1 cellular context compared by ENCODE assay signal in the genomic region with DNA sequence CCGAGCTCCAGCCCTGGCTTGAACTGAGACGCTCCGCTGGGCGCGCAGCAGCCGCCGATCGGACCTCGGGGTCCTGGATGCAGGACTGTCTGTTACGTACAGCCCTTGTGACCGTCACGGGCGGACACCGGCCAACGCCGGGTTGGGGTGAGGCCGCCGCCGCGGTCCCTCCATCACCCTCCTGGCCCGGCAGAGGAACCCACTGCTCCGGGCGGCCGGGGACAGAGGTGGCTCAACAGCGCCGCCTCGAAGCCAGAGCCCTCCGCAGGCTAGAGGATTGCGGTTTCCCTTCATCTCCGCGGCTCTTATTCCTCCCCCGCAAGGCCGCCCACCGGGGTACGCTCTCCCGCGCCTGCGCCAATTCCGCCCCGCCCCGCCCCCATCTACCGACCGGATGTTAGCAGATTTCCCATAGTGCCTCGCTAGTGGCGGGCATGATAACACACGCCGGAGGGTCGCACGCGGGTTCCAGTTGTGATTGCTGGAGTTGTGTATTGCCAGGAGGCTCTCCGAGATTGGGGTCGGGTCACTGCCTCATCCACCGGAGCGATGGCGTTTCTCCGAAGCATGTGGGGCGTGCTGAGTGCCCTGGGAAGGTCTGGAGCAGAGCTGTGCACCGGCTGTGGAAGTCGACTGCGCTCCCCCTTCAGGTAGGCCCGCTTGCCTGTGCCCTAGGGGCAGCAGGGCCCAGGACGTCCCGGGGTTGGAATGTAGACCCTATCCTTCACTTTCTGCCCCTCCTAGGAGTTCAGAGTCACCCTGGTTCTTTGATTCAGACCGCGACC.
TF ChIP-seq lines count a peak whose summit lies in the region.

TSS of gene TFAM (plus strand) at position 412 of the 785 bp plus-strand sequence. CDS start at position 550, 138 bp downstream.

TF ChIP-seq in HepG2, 621 proteins besides CTCF, POLR2A, EP300 and RAD21 (continued from another document and continues in another):
- TF ChIP-seq AGO1 (IDR thresholded peaks at IDR 0.05; ENCODE audit: low read depth, low read length, poor library complexity, severe bottlenecking) (peak; percentile 20), NONO (IDR thresholded peaks at IDR 0.05) (no peak), NONO (CRISPR knock-in tag; conservative IDR thresholded peaks at IDR 0.05) (peak; percentile 95; the same call in 1 of the 2 replicates), PCBP1 (IDR thresholded peaks at IDR 0.05; ENCODE audit: borderline replicate concordance, low read depth, low read length) (peak; percentile 83; the same call in 1 of the 2 replicates), SMAD3 (CRISPR knock-in tag; IDR thresholded peaks at IDR 0.05) (no peak), TOE1 (CRISPR knock-in tag; IDR thresholded peaks at IDR 0.05) (no peak), SP4 (CRISPR knock-in tag; IDR thresholded peaks at IDR 0.05) (no peak; the same call in 1 of the 2 replicates), DDIT3 (CRISPR knock-in tag; IDR thresholded peaks at IDR 0.05) (no peak), NKX3-1 (CRISPR knock-in tag; IDR thresholded peaks at IDR 0.05) (peak; percentile 25; the same call in 1 of the 2 replicates), PAXIP1 (CRISPR knock-in tag; conservative IDR thresholded peaks at IDR 0.05) (peak; percentile 51), ZNF382 (CRISPR knock-in tag; IDR thresholded peaks at IDR 0.05; ENCODE audit: borderline replicate concordance) (no peak), NR2C2 (CRISPR knock-in tag; IDR thresholded peaks at IDR 0.05; ENCODE audit: borderline replicate concordance) (peak; percentile 40; the same call in 1 of the 2 replicates), JUN (CRISPR knock-in tag; IDR thresholded peaks at IDR 0.05) (no peak), ZNF207 (IDR thresholded peaks at IDR 0.05; ENCODE audit: borderline replicate concordance) (no peak), THAP9 (CRISPR knock-in tag; IDR thresholded peaks at IDR 0.05; ENCODE audit: borderline replicate concordance) (peak; percentile 100), ZNF788 (CRISPR knock-in tag; IDR thresholded peaks at IDR 0.05; ENCODE audit: borderline replicate concordance) (peak; percentile 67; the same call in 1 of the 2 replicates), ZNF746 (CRISPR knock-in tag; IDR thresholded peaks at IDR 0.05) (no peak), ZNF570 (CRISPR knock-in tag; IDR thresholded peaks at IDR 0.05; ENCODE audit: borderline replicate concordance) (no peak), ZFP1 (CRISPR knock-in tag; IDR thresholded peaks at IDR 0.05) (peak; percentile 67; the same call in 1 of the 2 replicates), ZFYVE20 (CRISPR knock-in tag; IDR thresholded peaks at IDR 0.05; ENCODE audit: borderline replicate concordance, low read depth) (no peak), HNRNPLL (IDR thresholded peaks at IDR 0.05; ENCODE audit: low read depth, low read length, poor library complexity, severe bottlenecking) (peak; percentile 93), ZNF30 (CRISPR knock-in tag; IDR thresholded peaks at IDR 0.05) (no peak), ZNF678 (CRISPR knock-in tag; IDR thresholded peaks at IDR 0.05) (peak; percentile 10; the same call in 1 of the 2 replicates), ZNF574 (CRISPR knock-in tag; IDR thresholded peaks at IDR 0.05) (peak; percentile 72), SATB2 (CRISPR knock-in tag; IDR thresholded peaks at IDR 0.05) (no peak), HOXA5 (CRISPR knock-in tag; IDR thresholded peaks at IDR 0.05) (peak; percentile 79), FOXO1 (CRISPR knock-in tag; IDR thresholded peaks at IDR 0.05) (no peak; the same call in 1 of the 2 replicates), ZBTB34 (CRISPR knock-in tag; IDR thresholded peaks at IDR 0.05) (peak; percentile 29; the same call in 1 of the 2 replicates), PAWR (CRISPR knock-in tag; IDR thresholded peaks at IDR 0.05; ENCODE audit: borderline replicate concordance) (no peak), SNAI1 (CRISPR knock-in tag; IDR thresholded peaks at IDR 0.05; ENCODE audit: borderline replicate concordance) (no peak), KLF11 (CRISPR knock-in tag; IDR thresholded peaks at IDR 0.05) (no peak; the same call in 1 of the 2 replicates), SRSF9 (IDR thresholded peaks at IDR 0.05; ENCODE audit: borderline replicate concordance, insufficient read depth, low read depth, low read length, poor library complexity, severe bottlenecking) (no peak), ZNF446 (CRISPR knock-in tag; IDR thresholded peaks at IDR 0.05) (no peak; the same call in 1 of the 2 replicates), HHEX (CRISPR knock-in tag; IDR thresholded peaks at IDR 0.05) (0 out of 2 replicates have a peak, but pooled peaks have one; percentile 15)
- TF ChIP-seq, protein P1, sequence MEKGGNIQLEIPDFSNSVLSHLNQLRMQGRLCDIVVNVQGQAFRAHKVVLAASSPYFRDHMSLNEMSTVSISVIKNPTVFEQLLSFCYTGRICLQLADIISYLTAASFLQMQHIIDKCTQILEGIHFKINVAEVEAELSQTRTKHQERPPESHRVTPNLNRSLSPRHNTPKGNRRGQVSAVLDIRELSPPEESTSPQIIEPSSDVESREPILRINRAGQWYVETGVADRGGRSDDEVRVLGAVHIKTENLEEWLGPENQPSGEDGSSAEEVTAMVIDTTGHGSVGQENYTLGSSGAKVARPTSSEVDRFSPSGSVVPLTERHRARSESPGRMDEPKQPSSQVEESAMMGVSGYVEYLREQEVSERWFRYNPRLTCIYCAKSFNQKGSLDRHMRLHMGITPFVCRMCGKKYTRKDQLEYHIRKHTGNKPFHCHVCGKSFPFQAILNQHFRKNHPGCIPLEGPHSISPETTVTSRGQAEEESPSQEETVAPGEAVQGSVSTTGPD (CRISPR knock-in tag; IDR thresholded peaks at IDR 0.05): peak; percentile 62; the same call in 1 of the 2 replicates
- TF ChIP-seq, protein P2, sequence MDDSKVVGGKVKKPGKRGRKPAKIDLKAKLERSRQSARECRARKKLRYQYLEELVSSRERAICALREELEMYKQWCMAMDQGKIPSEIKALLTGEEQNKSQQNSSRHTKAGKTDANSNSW (CRISPR knock-in tag; IDR thresholded peaks at IDR 0.05; ENCODE audit: borderline replicate concordance): no peak
- TF ChIP-seq, protein P3, sequence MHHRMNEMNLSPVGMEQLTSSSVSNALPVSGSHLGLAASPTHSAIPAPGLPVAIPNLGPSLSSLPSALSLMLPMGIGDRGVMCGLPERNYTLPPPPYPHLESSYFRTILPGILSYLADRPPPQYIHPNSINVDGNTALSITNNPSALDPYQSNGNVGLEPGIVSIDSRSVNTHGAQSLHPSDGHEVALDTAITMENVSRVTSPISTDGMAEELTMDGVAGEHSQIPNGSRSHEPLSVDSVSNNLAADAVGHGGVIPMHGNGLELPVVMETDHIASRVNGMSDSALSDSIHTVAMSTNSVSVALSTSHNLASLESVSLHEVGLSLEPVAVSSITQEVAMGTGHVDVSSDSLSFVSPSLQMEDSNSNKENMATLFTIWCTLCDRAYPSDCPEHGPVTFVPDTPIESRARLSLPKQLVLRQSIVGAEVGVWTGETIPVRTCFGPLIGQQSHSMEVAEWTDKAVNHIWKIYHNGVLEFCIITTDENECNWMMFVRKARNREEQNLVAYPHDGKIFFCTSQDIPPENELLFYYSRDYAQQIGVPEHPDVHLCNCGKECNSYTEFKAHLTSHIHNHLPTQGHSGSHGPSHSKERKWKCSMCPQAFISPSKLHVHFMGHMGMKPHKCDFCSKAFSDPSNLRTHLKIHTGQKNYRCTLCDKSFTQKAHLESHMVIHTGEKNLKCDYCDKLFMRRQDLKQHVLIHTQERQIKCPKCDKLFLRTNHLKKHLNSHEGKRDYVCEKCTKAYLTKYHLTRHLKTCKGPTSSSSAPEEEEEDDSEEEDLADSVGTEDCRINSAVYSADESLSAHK (CRISPR knock-in tag; IDR thresholded peaks at IDR 0.05; ENCODE audit: borderline replicate concordance): no peak
- TF ChIP-seq, protein P4, sequence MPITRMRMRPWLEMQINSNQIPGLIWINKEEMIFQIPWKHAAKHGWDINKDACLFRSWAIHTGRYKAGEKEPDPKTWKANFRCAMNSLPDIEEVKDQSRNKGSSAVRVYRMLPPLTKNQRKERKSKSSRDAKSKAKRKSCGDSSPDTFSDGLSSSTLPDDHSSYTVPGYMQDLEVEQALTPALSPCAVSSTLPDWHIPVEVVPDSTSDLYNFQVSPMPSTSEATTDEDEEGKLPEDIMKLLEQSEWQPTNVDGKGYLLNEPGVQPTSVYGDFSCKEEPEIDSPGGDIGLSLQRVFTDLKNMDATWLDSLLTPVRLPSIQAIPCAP (CRISPR knock-in tag; IDR thresholded peaks at IDR 0.05; ENCODE audit: low read depth): no peak
